ENCODE assay signal across 8 cellular contexts in the genomic region with DNA sequence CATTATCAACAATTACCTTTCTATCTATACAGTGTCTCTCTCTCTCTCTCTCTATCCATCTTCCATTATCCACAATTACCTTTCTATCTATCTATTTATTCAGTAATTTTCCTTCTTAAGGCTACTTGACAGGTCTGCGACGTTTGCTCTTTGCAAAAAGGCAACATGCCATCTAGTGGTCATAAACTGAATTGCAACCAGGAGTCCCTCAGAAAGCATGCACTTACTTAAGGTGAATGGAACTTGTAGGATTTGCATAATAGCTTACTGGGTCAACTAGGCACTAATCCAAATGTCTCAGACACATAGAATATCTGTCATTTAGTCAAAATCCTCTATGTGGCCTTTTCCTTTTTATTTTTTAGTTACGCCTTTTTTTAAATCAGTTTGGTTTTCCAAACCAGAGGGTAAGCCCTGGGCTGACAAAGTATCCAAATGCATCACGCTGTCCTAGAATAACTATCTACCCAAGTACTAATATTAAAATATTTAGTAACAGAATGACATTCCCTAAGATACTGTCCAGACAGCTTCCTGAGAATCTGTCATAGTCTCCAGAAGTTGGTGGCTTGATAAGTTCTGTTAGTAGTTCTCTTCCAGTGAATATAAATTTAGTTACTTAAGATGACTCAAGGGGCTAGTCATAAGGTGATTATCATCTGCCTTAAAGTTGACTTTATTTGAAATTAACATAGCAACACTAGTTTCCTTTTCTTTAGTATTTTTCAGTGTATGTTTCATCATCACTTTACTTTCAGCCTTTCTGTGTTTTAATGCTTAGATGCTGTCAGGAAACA.
DNase-seq lines count a peak whose midpoint lies in the region; ATAC-seq and TF ChIP-seq lines count a peak whose summit lies in the region.

No MANE protein-coding gene starts in this region.

- H3K4me3 Mint-ChIP-seq in activated naive CD8-positive, alpha-beta T cell treated with anti-CD3 and anti-CD28 coated beads, Interleukin-2, amount 10 ng/mL, durations not matched to agents 7 days and 5 days, result no peak overlapping the region

- no peaks in the 10 kb centered on the region for H3K36me3 ChIP-seq in heart right ventricle

- TF ChIP-seq CTCF in heart right ventricle (IDR thresholded peaks at IDR 0.05), result peak; percentile 66 to 96 (median 92)

- no peaks in the 10 kb centered on the region for H3K36me3 Mint-ChIP-seq in activated naive CD8-positive, alpha-beta T cell treated with anti-CD3 and anti-CD28 coated beads, Interleukin-2, amount 10 ng/mL, durations not matched to agents 7 days and 5 days

- peak; percentile 62 for DNase-seq in activated effector memory CD4-positive, alpha-beta T cell treated with anti-CD3 and anti-CD28 coated beads, Interleukin-2, amount 50 U/mL, for 16 hours
- DNase-seq in activated effector memory CD4-positive, alpha-beta T cell treated with Interleukin-2 at 50 U/mL for 16 hours, result no peak
- DNase-seq in H4 (ENCODE audit: low spot score) (peak; percentile 82), NOMO-1 treated with DMSO at 0.1 percent for 48 hours (lab: John Stamatoyannopoulos, UW; ENCODE audit: unreplicated experiment) (peak; percentile 25), heart right ventricle (peak in 1 of 2 donors; percentile 44), renal cortical epithelial cell (ENCODE audit: low read depth) (peak; percentile 89)
- DNase-seq in Jurkat, Clone E6-1 (ENCODE audit: low read depth, low spot score), result peak; percentile 80
- DNase-seq in activated naive CD8-positive, alpha-beta T cell treated with anti-CD3 and anti-CD28 coated beads, Interleukin-2, amount 10 ng/mL, durations not matched to agents 7 days and 5 days, result no peak

- intact Hi-C loops in heart right ventricle (cut with DNase I), result no loop called here

- POLR2A ChIA-PET in activated naive CD8-positive, alpha-beta T cell treated with anti-CD3 and anti-CD28 coated beads, Interleukin-2, amount 10 ng/mL, durations not matched to agents 7 days and 5 days (lab: Charles Lee), result no interaction called here

- WGBS in heart right ventricle, 2 donors, result 38 to 44% methylated on average over 4 of the region's 4 CpGs

- peaks cover 0 to 13% (median 0%) of the 10 kb centered on the region in 11 donors for H3K9me3 ChIP-seq in heart right ventricle

- no peak overlapping the region for H3K27ac ChIP-seq in heart right ventricle

- H3K27me3 Mint-ChIP-seq in activated naive CD8-positive, alpha-beta T cell treated with anti-CD3 and anti-CD28 coated beads, Interleukin-2, amount 10 ng/mL, durations not matched to agents 7 days and 5 days, result peaks cover 2% of the 10 kb centered on the region

- H3K4me3 ChIP-seq in Jurkat, Clone E6-1 (ENCODE audit: low read length), result no peak overlapping the region
- H3K4me3 ChIP-seq in heart right ventricle, result no peak overlapping the region

- H3K4me1 ChIP-seq in heart right ventricle, result no peaks in the 10 kb centered on the region

- H3K4me1 Mint-ChIP-seq in activated naive CD8-positive, alpha-beta T cell treated with anti-CD3 and anti-CD28 coated beads, Interleukin-2, amount 10 ng/mL, durations not matched to agents 7 days and 5 days, result no peaks in the 10 kb centered on the region

- H3K9me3 Mint-ChIP-seq in activated naive CD8-positive, alpha-beta T cell treated with anti-CD3 and anti-CD28 coated beads, Interleukin-2, amount 10 ng/mL, durations not matched to agents 7 days and 5 days, result no peaks in the 10 kb centered on the region

- ATAC-seq in activated naive CD8-positive, alpha-beta T cell treated with anti-CD3 and anti-CD28 coated beads, Interleukin-2, amount 10 ng/mL, durations not matched to agents 7 days and 5 days (ENCODE audit: low read depth), result peak; percentile 58
- peak in 6 of 8 donors; percentile 55 to 70 (median 60) for ATAC-seq in heart right ventricle

- no peak overlapping the region for H3K27ac Mint-ChIP-seq in activated naive CD8-positive, alpha-beta T cell treated with anti-CD3 and anti-CD28 coated beads, Interleukin-2, amount 10 ng/mL, durations not matched to agents 7 days and 5 days

- no peaks in the 10 kb centered on the region for H3K27me3 ChIP-seq in heart right ventricle

Comparison
In these comparisons a context has a peak if more than half of its experiments do, and no peak if none do; other contexts are left out.
1. DNase-seq: peak in activated effector memory CD4-positive, alpha-beta T cell treated with anti-CD3 and anti-CD28 coated beads, Interleukin-2, amount 50 U/mL, for 16 hours (single experiment), H4 (single experiment), Jurkat, Clone E6-1 (single experiment), NOMO-1 treated with DMSO at 0.1 percent for 48 hours (single experiment) and renal cortical epithelial cell (single experiment); none in activated effector memory CD4-positive, alpha-beta T cell treated with Interleukin-2 at 50 U/mL for 16 hours (single experiment) and activated naive CD8-positive, alpha-beta T cell treated with anti-CD3 and anti-CD28 coated beads, Interleukin-2, amount 10 ng/mL, durations not matched to agents 7 days and 5 days (single experiment).